Comparison of ENCODE assay signal across 8 cellular contexts in the genomic region with DNA sequence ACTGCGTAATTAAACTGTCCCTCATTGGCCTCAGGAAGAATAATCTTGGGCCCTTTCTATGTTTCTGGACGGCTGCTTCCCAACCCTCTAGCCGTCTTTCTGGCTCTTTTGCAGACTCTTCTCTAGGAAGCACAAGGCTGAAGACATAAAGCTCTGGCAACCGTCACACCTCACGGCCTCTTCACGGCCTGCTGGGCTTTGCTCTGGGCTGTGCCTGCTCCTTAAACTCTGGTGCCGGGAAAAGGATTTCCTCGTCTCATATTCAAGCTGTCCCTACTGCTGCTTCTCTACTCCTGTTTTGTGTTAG. TPM values are rescaled to one million over a fixed set of nuclear protein-coding genes. Genes with fewer than 3 reads are reported as not detected.
A peak's percentile ranks its signal among the peaks of the same experiment; 100 is the strongest.
DNase-seq lines count a peak whose midpoint lies in the region; ATAC-seq lines count a peak whose summit lies in the region.
"Had no signal": no experiment of that assay in that cellular context is flagged by ENCODE, and none has a peak within 500 bp of the region (broad histone marks: within the 10 kb centered on the region; RNA-seq: fewer than 3 reads in every experiment).

No MANE protein-coding gene starts in this region.

- H3K36me3 Mint-ChIP-seq in activated T-cell treated with anti-CD3 and anti-CD28 coated beads, Interleukin-2, amount 50 U/mL, for 72 hours (ENCODE audit: insufficient read depth in 2 of 2): peaks cover 17 to 34% of the 10 kb centered on the region in 2 donors

- H3K27me3 Mint-ChIP-seq in activated T-cell treated with anti-CD3 and anti-CD28 coated beads, Interleukin-2, amount 50 U/mL, for 72 hours (ENCODE audit: low read depth): no peaks in the 10 kb centered on the region

- peak overlapping the region; percentile 99 for H3K27ac Mint-ChIP-seq in activated T-cell treated with anti-CD3 and anti-CD28 coated beads, Interleukin-2, amount 50 U/mL, for 72 hours

- H3K4me1 Mint-ChIP-seq in activated T-cell treated with anti-CD3 and anti-CD28 coated beads, Interleukin-2, amount 50 U/mL, for 72 hours (ENCODE audit: low read depth): peaks cover 85% of the 10 kb centered on the region

- DNase-seq in activated T-cell treated with anti-CD3 and anti-CD28 coated beads, Interleukin-2, amount 50 U/mL, for 72 hours: no peak
- peak; percentile 36 for DNase-seq in kidney glomerular epithelial cell (lab: John Stamatoyannopoulos, UW)
- no peak for DNase-seq in substantia nigra (lab: John Stamatoyannopoulos, UW)
- DNase-seq in G401 (ENCODE audit: low spot score): no peak
- DNase-seq in anterior cingulate cortex (lab: John Stamatoyannopoulos, UW): no peak
- DNase-seq: effector CD8-positive, alpha-beta T cell had no signal

- in situ Hi-C loops in G401 (cut with HindIII; ENCODE audit: low sequenced_read_pairs): no loop called here

- H3K27ac ChIP-seq in substantia nigra (ENCODE audit: low read depth, low read length, poor library complexity, severe bottlenecking): peak overlapping the region; percentile 46

- ATAC-seq in HG03354 (IDR thresholded peaks at IDR 0.05; ENCODE audit: poor library complexity, severe bottlenecking, unreplicated experiment): peak; percentile 23
- ATAC-seq in activated T-cell treated with anti-CD3 and anti-CD28 coated beads, Interleukin-2, amount 50 U/mL, for 72 hours (replicated peaks in 1 of 2): no peak
- ATAC-seq in HG03457 (IDR thresholded peaks at IDR 0.05; ENCODE audit: unreplicated experiment): no peak

- peak overlapping the region; percentile 92 to 96 for H3K4me3 Mint-ChIP-seq in activated T-cell treated with anti-CD3 and anti-CD28 coated beads, Interleukin-2, amount 50 U/mL, for 72 hours

- H3K9me3 Mint-ChIP-seq in activated T-cell treated with anti-CD3 and anti-CD28 coated beads, Interleukin-2, amount 50 U/mL, for 72 hours: no peaks in the 10 kb centered on the region

RNA-seq across cellular contexts. Expression of gene WIPF1, which starts 36.0 kb away (rescaled TPM):
- total RNA-seq in activated T-cell treated with anti-CD3 and anti-CD28 coated beads, Interleukin-2, amount 50 U/mL, for 72 hours: 100 to 1,000 TPM; 198 to 237 TPM
- total RNA-seq in G401 (2014; rRNA removed; shearing (Covaris generic)): not detected in 2 replicates

Comparison
In these comparisons a context has a peak if more than half of its experiments do, and no peak if none do; other contexts are left out.
1. RNA of gene WIPF1, which starts 36.0 kb away (total RNA-seq): 198 to 237 TPM in activated T-cell treated with anti-CD3 and anti-CD28 coated beads, Interleukin-2, amount 50 U/mL, for 72 hours; not detected in G401; every median in the first group is over 100 times any median in the second.